In genomic region chr2:207903236-207903635, GRCh38 we compare ENCODE assay signal across 25 cellular contexts.
"Had no signal": no experiment of that assay in that cellular context is flagged by ENCODE, and none has a peak within 500 bp of the region (broad histone marks: within the 10 kb centered on the region; RNA-seq: fewer than 3 reads in every experiment).

No MANE protein-coding gene starts in this region.

- H3K4me1 Mint-ChIP-seq: immature natural killer cell; stimulated activated memory B cell treated with anti-CD40 and anti-IgM and Interleukin-4, amounts not matched to agents 10 μg/mL and 1 μg/mL and 100 μg/mL, for 72 hours had no signal

- H3K36me3 ChIP-seq: pancreas, prostate gland had no signal

- H3K27ac ChIP-seq: heart left ventricle, left lung, lower lobe of right lung, pancreas, prostate gland, skin epidermis, transverse colon, upper lobe of left lung had no signal

- H3K4me3 Mint-ChIP-seq: immature natural killer cell; naive thymus-derived CD8-positive, alpha-beta T cell; nephron progenitor cell; stimulated activated memory B cell treated with anti-CD40 and anti-IgM and Interleukin-4, amounts not matched to agents 10 μg/mL and 1 μg/mL and 100 μg/mL, for 72 hours; stimulated activated naive CD8-positive, alpha-beta T cell treated with anti-CD3 and anti-CD28 coated beads, Interleukin-15, Interleukin-2, amounts not matched to agents 100 ng/mL and 50 ng/mL, for 24 hours had no signal

- H3K4me3 ChIP-seq: heart left ventricle, left lung, lower lobe of right lung, pancreas, prostate gland, skin epidermis, transverse colon, upper lobe of left lung had no signal

- DNase-seq: heart left ventricle; hypothalamus; immature natural killer cell; kidney; left colon; mammary epithelial cell; mesenchymal stem cell; naive thymus-derived CD8-positive, alpha-beta T cell; nephron progenitor cell; nucleus accumbens; pancreas; posterior cingulate gyrus; retina; right cardiac atrium; stimulated activated CD4-positive, alpha-beta T cell treated with anti-CD3 and anti-CD28 coated beads, Interleukin-4, amount 100 ng/mL, for 24 hours; substantia nigra; transverse colon had no signal

- H3K27ac Mint-ChIP-seq: nephron progenitor cell; stimulated activated memory B cell treated with anti-CD40 and anti-IgM and Interleukin-4, amounts not matched to agents 10 μg/mL and 1 μg/mL and 100 μg/mL, for 72 hours; stimulated activated naive CD8-positive, alpha-beta T cell treated with anti-CD3 and anti-CD28 coated beads, Interleukin-15, Interleukin-2, amounts not matched to agents 100 ng/mL and 50 ng/mL, for 24 hours had no signal

- H3K4me1 ChIP-seq: heart left ventricle, left lung, lower lobe of right lung, prostate gland had no signal

- H3K27me3 ChIP-seq: heart left ventricle, left lung, pancreas, transverse colon, upper lobe of left lung had no signal

- H3K9me3 Mint-ChIP-seq: immature natural killer cell; naive thymus-derived CD8-positive, alpha-beta T cell; nephron progenitor cell; stimulated activated memory B cell treated with anti-CD40 and anti-IgM and Interleukin-4, amounts not matched to agents 10 μg/mL and 1 μg/mL and 100 μg/mL, for 72 hours; stimulated activated naive CD8-positive, alpha-beta T cell treated with anti-CD3 and anti-CD28 coated beads, Interleukin-15, Interleukin-2, amounts not matched to agents 100 ng/mL and 50 ng/mL, for 24 hours had no signal

- H3K27me3 Mint-ChIP-seq: naive thymus-derived CD8-positive, alpha-beta T cell; stimulated activated memory B cell treated with anti-CD40 and anti-IgM and Interleukin-4, amounts not matched to agents 10 μg/mL and 1 μg/mL and 100 μg/mL, for 72 hours; stimulated activated naive CD8-positive, alpha-beta T cell treated with anti-CD3 and anti-CD28 coated beads, Interleukin-15, Interleukin-2, amounts not matched to agents 100 ng/mL and 50 ng/mL, for 24 hours had no signal

- ATAC-seq: heart left ventricle; naive thymus-derived CD8-positive, alpha-beta T cell; sciatic nerve; stimulated activated memory B cell treated with anti-CD40 and anti-IgM and Interleukin-4, amounts not matched to agents 10 μg/mL and 1 μg/mL and 100 μg/mL, for 72 hours had no signal

- H3K9me3 ChIP-seq: heart left ventricle, left lung, lower lobe of right lung, pancreas, prostate gland, transverse colon, upper lobe of left lung had no signal
